In genomic region chr9:37575921-37576721, GRCh38 we compare ENCODE assay signal across 8 cellular contexts. TPM values are rescaled to one million over a fixed set of nuclear protein-coding genes. Genes with fewer than 3 reads are reported as not detected.
DNase-seq lines count a peak whose midpoint lies in the region; ATAC-seq and TF ChIP-seq lines count a peak whose summit lies in the region.

FBXO10 (minus strand) TSS chr9:37576380; CDS start chr9:37541768, 34,612 bp downstream.

- intact Hi-C loops in PC-3 (cut with micrococcal nuclease) (loop anchor here (10.0 kb wide), 1 partner anchor 91 kb away; the partner anchor contains the start of gene POLR1E), tibial artery (cut with DNase I; ENCODE audit: low total_unique reads) (loop anchor here (10.0 kb wide), 1 partner anchor 151 kb away; the partner anchor contains the start of gene GRHPR)

- H4K20me1 ChIP-seq in PC-3 (ENCODE audit: low read length) (0 out of 2 replicates have a peak, but pooled peaks cover 3% of the 10 kb centered on the region), neural cell (ENCODE audit: insufficient read depth) (no peaks in the 10 kb centered on the region)

- peak within 1 kb of the TSS; percentile 40; the same call in 1 of the 2 replicates for H3K9ac ChIP-seq in PC-3 (ENCODE audit: low read length)
- H3K9ac ChIP-seq in neural cell (ENCODE audit: low read length): peak within 1 kb of the TSS; percentile 77

- no peak for TF ChIP-seq EP300 in gastroesophageal sphincter (IDR thresholded peaks at IDR 0.05)
- TF ChIP-seq EP300 in neural cell (conservative IDR thresholded peaks at IDR 0.05; ENCODE audit: poor library complexity, severe bottlenecking): peak; percentile 67

- CTCF ChIA-PET in PC-3 (lab: Charles Lee): no interaction called here

- H3K4me3 ChIP-seq in PC-3 (ENCODE audit: low read length) (peak within 1 kb of the TSS; percentile 70), gastroesophageal sphincter (peak within 1 kb of the TSS; percentile 91 to 92), neural cell (ENCODE audit: low read length) (peak within 1 kb of the TSS; percentile 90), tibial artery (peak within 1 kb of the TSS; percentile 80 to 81)

- no peak for TF ChIP-seq CTCF in C4-2B (conservative IDR thresholded peaks at IDR 0.05)
- no peak for TF ChIP-seq CTCF in PC-3 (conservative IDR thresholded peaks at IDR 0.05; ENCODE audit: low read depth, low read length)
- peak in 1 of 4 experiments; percentile 31 for TF ChIP-seq CTCF in gastroesophageal sphincter (IDR thresholded peaks at IDR 0.05)
- peak; percentile 21 for TF ChIP-seq CTCF in neural cell (IDR thresholded peaks at IDR 0.05; ENCODE audit: poor library complexity, severe bottlenecking)
- no peak for TF ChIP-seq CTCF in tibial artery (IDR thresholded peaks at IDR 0.05)

- H3K27ac ChIP-seq in C4-2B (peak within 1 kb of the TSS; percentile 70), PC-3 (ENCODE audit: low read length) (no peak within 1 kb of the TSS), gastroesophageal sphincter (peak within 1 kb of the TSS; percentile 76 to 96 (median 92)), neural cell (ENCODE audit: low read length) (peak within 1 kb of the TSS; percentile 74), tibial artery (peak within 1 kb of the TSS; percentile 78 to 89)

- H3K9me2 ChIP-seq in PC-3 (replicated peaks; ENCODE audit: low read length) (no peaks in the 10 kb centered on the region), neural cell (ENCODE audit: insufficient read depth, low read length) (no peaks in the 10 kb centered on the region)

- ATAC-seq in GM19372 (IDR thresholded peaks at IDR 0.05; ENCODE audit: low read depth, unreplicated experiment): peak; percentile 71
- peak; percentile 46 for ATAC-seq in HG03457 (IDR thresholded peaks at IDR 0.05; ENCODE audit: unreplicated experiment)
- peak; percentile 82 for ATAC-seq in PC-3
- peak; percentile 95 for ATAC-seq in gastroesophageal sphincter

- H3F3A ChIP-seq in PC-3 (ENCODE audit: low read length, unreplicated experiment) (no peaks in the 10 kb centered on the region), neural cell (ENCODE audit: insufficient read depth, low read length, poor library complexity, severe bottlenecking) (peaks cover 3% of the 10 kb centered on the region)

- WGBS in gastroesophageal sphincter (ENCODE audit: low coverage in 1 of 2), 2 donors: 0% methylated on average over 7 to 15 of the region's 81 CpGs

- no TSS peak for BruUV-seq in PC-3 (replicated peaks; lab: Mats Ljungman, UMichigan)

- H2AFZ ChIP-seq in PC-3 (ENCODE audit: low read length) (peak within 1 kb of the TSS; percentile 74), neural cell (ENCODE audit: low read depth, low read length) (peak within 1 kb of the TSS; percentile 95)

- H3K27me3 ChIP-seq in PC-3 (ENCODE audit: low read length) (no peaks in the 10 kb centered on the region), gastroesophageal sphincter (no peaks in the 10 kb centered on the region), neural cell (ENCODE audit: insufficient read depth, low read depth, low read length) (no peaks in the 10 kb centered on the region), tibial artery (no peaks in the 10 kb centered on the region)

- H3K4me2 ChIP-seq in PC-3 (ENCODE audit: low read length) (peak within 1 kb of the TSS; percentile 86), neural cell (ENCODE audit: low read length) (peak within 1 kb of the TSS; percentile 83)

- TF ChIP-seq RAD21 in neural cell (conservative IDR thresholded peaks at IDR 0.05): no peak

- TF ChIP-seq POLR2A in gastroesophageal sphincter (IDR thresholded peaks at IDR 0.05): peak; percentile 71 to 82

- POLR2A ChIA-PET in PC-3 (lab: Charles Lee; ENCODE audit: unreplicated experiment): no interaction called here

- H3K36me3 ChIP-seq in PC-3 (ENCODE audit: low read depth, low read length) (peaks cover 6% of the 10 kb centered on the region), gastroesophageal sphincter (peaks cover 0 to 12% of the 10 kb centered on the region in 2 donors), neural cell (ENCODE audit: insufficient read depth, low read length) (no peaks in the 10 kb centered on the region), tibial artery (no peaks in the 10 kb centered on the region)

- DNase-seq in PC-3 (peak; percentile 36), tibial artery (peak; percentile 54 to 82)
- peak; percentile 30 for DNase-seq in activated naive CD4-positive, alpha-beta T cell treated with anti-CD3 and anti-CD28 coated beads, Interleukin-2, amount 50 U/mL, for 16 hours

- H3K9me3 ChIP-seq in PC-3 (ENCODE audit: low read length) (no peaks in the 10 kb centered on the region), gastroesophageal sphincter (no peaks in the 10 kb centered on the region), neural cell (ENCODE audit: low read length) (no peaks in the 10 kb centered on the region), tibial artery (no peaks in the 10 kb centered on the region)

- no peaks in the 10 kb centered on the region for H3K4me1 ChIP-seq in PC-3 (ENCODE audit: insufficient read depth, low read length)
- peaks cover 0 to 36% (median 10%) of the 10 kb centered on the region in 3 donors for H3K4me1 ChIP-seq in gastroesophageal sphincter
- peaks cover 0 to 20% (median 14%) of the 10 kb centered on the region in 4 donors for H3K4me1 ChIP-seq in tibial artery

- H3K79me2 ChIP-seq in PC-3 (ENCODE audit: low read length): 0 out of 2 replicates have a peak, but pooled peaks cover 7% of the 10 kb centered on the region
- peaks cover 32% of the 10 kb centered on the region for H3K79me2 ChIP-seq in neural cell (replicated peaks; ENCODE audit: insufficient read depth, low read length)

TF ChIP-seq in neural cell, 6 proteins besides CTCF, POLR2A, EP300 and RAD21:
- TF ChIP-seq REST (IDR thresholded peaks at IDR 0.05; ENCODE audit: borderline replicate concordance) (peak; percentile 18), POLR2AphosphoS5 (IDR thresholded peaks at IDR 0.05) (peak; percentile 66), EZH2 (IDR thresholded peaks at IDR 0.05; ENCODE audit: borderline replicate concordance, insufficient read depth, low read length, poor library complexity, severe bottlenecking) (no peak), TAF1 (IDR thresholded peaks at IDR 0.05; ENCODE audit: low read depth) (no peak), SMC3 (conservative IDR thresholded peaks at IDR 0.05; ENCODE audit: poor library complexity) (peak; percentile 20), MXI1 (conservative IDR thresholded peaks at IDR 0.05; ENCODE audit: poor library complexity, severe bottlenecking) (peak; percentile 81)
TF ChIP-seq in neural cell: peak in this region for 4.

RNA-seq across cellular contexts. Expression of gene FBXO10, which starts in this region (rescaled TPM):
- total RNA-seq in PC-3 (2014; rRNA removed) (2.6 and 5.1 TPM in 2 replicates), gastroesophageal sphincter (10 to 100 TPM in 1 of 4 donors, 1 to 10 TPM in 3; 5.1 to 10.5 (median 7.2) TPM)
- 13.8 and 16.0 TPM in 2 replicates for polyA plus RNA-seq in neural cell
- 30.7 and 33.9 TPM in 2 replicates for polyA minus RNA-seq in neural cell
